Comparison of ENCODE assay signal across 30 cellular contexts in genomic region chr9:91732187-91733005, GRCh38.
"Had no signal": no experiment of that assay in that cellular context is flagged by ENCODE, and none has a peak within 500 bp of the region (broad histone marks: within the 10 kb centered on the region; RNA-seq: fewer than 3 reads in every experiment).

No MANE protein-coding gene starts in this region.

- H3K36me3 Mint-ChIP-seq: activated CD4-positive, alpha-beta memory T cell treated with anti-CD3 and anti-CD28 coated beads for 36 hours; activated naive CD4-positive, alpha-beta T cell treated with anti-CD3 and anti-CD28 coated beads, Interleukin-2, amount 10 ng/mL, durations not matched to agents 7 days and 5 days; activated naive CD8-positive, alpha-beta T cell treated with anti-CD3 and anti-CD28 coated beads, Interleukin-2, amount 10 ng/mL, durations not matched to agents 7 days and 5 days; brain; stimulated activated effector memory CD8-positive, alpha-beta T cell treated with anti-CD3 and anti-CD28 coated beads, Interleukin-12 subunit alpha, Interleukin-12 subunit beta, amount 100 ng/mL, for 72 hours had no signal

- H3K27me3 Mint-ChIP-seq: brain had no signal

- FAIRE-seq: frontal cortex, pancreas had no signal

- H3K4me3 Mint-ChIP-seq: activated CD4-positive, alpha-beta memory T cell treated with anti-CD3 and anti-CD28 coated beads for 36 hours; activated CD4-positive, alpha-beta T cell treated with anti-CD3 and anti-CD28 coated beads, Interleukin-2, amount 10 ng/mL, durations not matched to agents 24 days and 14 days; activated naive CD4-positive, alpha-beta T cell treated with anti-CD3 and anti-CD28 coated beads, Interleukin-2, amount 10 ng/mL, durations not matched to agents 7 days and 5 days; activated naive CD8-positive, alpha-beta T cell treated with anti-CD3 and anti-CD28 coated beads, Interleukin-2, amount 10 ng/mL, durations not matched to agents 7 days and 5 days; activated T-helper 1 cell treated with anti-CD3 and anti-CD28 coated beads, Interleukin-12 subunit alpha, Interleukin-12 subunit beta, Interleukin-2, Interleukin-4 antibody, amounts not matched to agents 30 ng/mL and 10 ng/mL and 1 ng/mL, durations not matched to agents 14 hours and 24 hours and 36 hours; brain; nephron progenitor cell; stimulated activated effector memory CD8-positive, alpha-beta T cell treated with anti-CD3 and anti-CD28 coated beads, Interleukin-12 subunit alpha, Interleukin-12 subunit beta, amount 100 ng/mL, for 72 hours; stimulated activated naive CD8-positive, alpha-beta T cell treated with anti-CD3 and anti-CD28 coated beads, Interleukin-15, amount 100 ng/mL, for 72 hours; T-helper 1 cell treated with Interleukin-12 subunit alpha and Interleukin-12 subunit beta and Interleukin-4 antibody, amounts not matched to agents 30 μg/mL and 1 μg/mL, for 36 hours had no signal

- H3K4me1 ChIP-seq: ascending aorta, colonic mucosa, pancreas, right lobe of liver, thyroid gland, upper lobe of left lung had no signal

- DNase-seq: activated CD4-positive, alpha-beta memory T cell treated with anti-CD3 and anti-CD28 coated beads for 36 hours; activated CD4-positive, alpha-beta T cell treated with anti-CD3 and anti-CD28 coated beads, Interleukin-2, amount 10 ng/mL, durations not matched to agents 24 days and 14 days; activated CD4-positive, CD25-positive, alpha-beta regulatory T cell treated with anti-CD3 and anti-CD28 coated beads, Interleukin-2, amount 50 U/mL, for 72 hours; activated CD8-positive, alpha-beta memory T cell treated with anti-CD3 and anti-CD28 coated beads, Interleukin-2, amount 50 U/mL, for 4 hours; activated effector memory CD4-positive, alpha-beta T cell treated with anti-CD3 and anti-CD28 coated beads, Interleukin-2, amount 50 U/mL, for 16 hours; activated naive CD4-positive, alpha-beta T cell treated with anti-CD3 and anti-CD28 coated beads, Interleukin-2, amount 10 ng/mL, durations not matched to agents 7 days and 5 days; activated naive CD8-positive, alpha-beta T cell treated with anti-CD3 and anti-CD28 coated beads, Interleukin-2, amount 10 ng/mL, durations not matched to agents 7 days and 5 days; activated T-cell treated with anti-CD3 and anti-CD28 coated beads, Interleukin-2, amount 50 U/mL, for 1 hour; cerebellar nuclear complex; colonic mucosa; dorsolateral prefrontal cortex; effector memory CD4-positive, alpha-beta T cell; islet precursor cell; left ventricle myocardium superior; nephron progenitor cell; pancreas; right lobe of liver; stimulated activated CD4-positive, alpha-beta T cell treated with anti-CD3 and anti-CD28 coated beads, Interleukin-12 subunit alpha, Interleukin-12 subunit beta, amount 100 ng/mL, for 4 hours; stimulated activated CD4-positive, alpha-beta T cell treated with anti-CD3 and anti-CD28 coated beads, Interleukin-4, amount 100 ng/mL, for 24 hours; stimulated activated naive CD8-positive, alpha-beta T cell treated with anti-CD3 and anti-CD28 coated beads, Interleukin-15, amount 100 ng/mL, for 72 hours; thyroid gland had no signal

- H3K9me3 ChIP-seq: ascending aorta, colonic mucosa, pancreas, right lobe of liver, thyroid gland, upper lobe of left lung, vagina had no signal

- H3K4me3 ChIP-seq: ascending aorta, cardiac muscle cell, colonic mucosa, dorsolateral prefrontal cortex, pancreas, right lobe of liver, thyroid gland, upper lobe of left lung, vagina had no signal

- H3K27ac Mint-ChIP-seq: activated CD4-positive, alpha-beta memory T cell treated with anti-CD3 and anti-CD28 coated beads for 36 hours; activated CD4-positive, alpha-beta T cell treated with anti-CD3 and anti-CD28 coated beads, Interleukin-2, amount 10 ng/mL, durations not matched to agents 24 days and 14 days; activated naive CD4-positive, alpha-beta T cell treated with anti-CD3 and anti-CD28 coated beads, Interleukin-2, amount 10 ng/mL, durations not matched to agents 7 days and 5 days; activated naive CD8-positive, alpha-beta T cell treated with anti-CD3 and anti-CD28 coated beads, Interleukin-2, amount 10 ng/mL, durations not matched to agents 7 days and 5 days; brain; nephron progenitor cell; stimulated activated effector memory CD8-positive, alpha-beta T cell treated with anti-CD3 and anti-CD28 coated beads, Interleukin-12 subunit alpha, Interleukin-12 subunit beta, amount 100 ng/mL, for 72 hours; stimulated activated naive CD8-positive, alpha-beta T cell treated with anti-CD3 and anti-CD28 coated beads, Interleukin-15, amount 100 ng/mL, for 72 hours; T-helper 1 cell treated with Interleukin-12 subunit alpha and Interleukin-12 subunit beta and Interleukin-4 antibody, amounts not matched to agents 30 μg/mL and 1 μg/mL, for 36 hours had no signal

- H3K9me3 Mint-ChIP-seq: activated CD4-positive, alpha-beta memory T cell treated with anti-CD3 and anti-CD28 coated beads for 36 hours; activated CD4-positive, alpha-beta T cell treated with anti-CD3 and anti-CD28 coated beads, Interleukin-2, amount 10 ng/mL, durations not matched to agents 24 days and 14 days; activated naive CD4-positive, alpha-beta T cell treated with anti-CD3 and anti-CD28 coated beads, Interleukin-2, amount 10 ng/mL, durations not matched to agents 7 days and 5 days; activated naive CD8-positive, alpha-beta T cell treated with anti-CD3 and anti-CD28 coated beads, Interleukin-2, amount 10 ng/mL, durations not matched to agents 7 days and 5 days; activated T-helper 1 cell treated with anti-CD3 and anti-CD28 coated beads, Interleukin-12 subunit alpha, Interleukin-12 subunit beta, Interleukin-2, Interleukin-4 antibody, amounts not matched to agents 30 ng/mL and 10 ng/mL and 1 ng/mL, durations not matched to agents 14 hours and 24 hours and 36 hours; brain; nephron progenitor cell; stimulated activated effector memory CD8-positive, alpha-beta T cell treated with anti-CD3 and anti-CD28 coated beads, Interleukin-12 subunit alpha, Interleukin-12 subunit beta, amount 100 ng/mL, for 72 hours; stimulated activated naive CD8-positive, alpha-beta T cell treated with anti-CD3 and anti-CD28 coated beads, Interleukin-15, amount 100 ng/mL, for 72 hours; T-helper 1 cell treated with Interleukin-12 subunit alpha and Interleukin-12 subunit beta and Interleukin-4 antibody, amounts not matched to agents 30 μg/mL and 1 μg/mL, for 36 hours had no signal

- H3K27me3 ChIP-seq: ascending aorta, cardiac muscle cell, colonic mucosa, dorsolateral prefrontal cortex, pancreas, right lobe of liver, thyroid gland, upper lobe of left lung, vagina had no signal

- H3K4me1 Mint-ChIP-seq: activated naive CD4-positive, alpha-beta T cell treated with anti-CD3 and anti-CD28 coated beads, Interleukin-2, amount 10 ng/mL, durations not matched to agents 7 days and 5 days had no signal

- H3K27ac ChIP-seq: ascending aorta, cardiac muscle cell, colonic mucosa, dorsolateral prefrontal cortex, pancreas, right lobe of liver, thyroid gland, upper lobe of left lung, vagina had no signal

- H3K36me3 ChIP-seq: ascending aorta, colonic mucosa, pancreas, right lobe of liver, upper lobe of left lung, vagina had no signal

- ATAC-seq: left ventricle myocardium superior; pancreas; right lobe of liver; stimulated activated effector memory CD8-positive, alpha-beta T cell treated with anti-CD3 and anti-CD28 coated beads, Interleukin-12 subunit alpha, Interleukin-12 subunit beta, amount 100 ng/mL, for 72 hours had no signal
